Comparison of ENCODE assay signal across 9 cellular contexts in genomic region chr21:44914176-44914874, GRCh38. TPM values are rescaled to one million over a fixed set of nuclear protein-coding genes. Genes with fewer than 3 reads are reported as not detected.
DNase-seq lines count a peak whose midpoint lies in the region; ATAC-seq, FAIRE-seq and TF ChIP-seq lines count a peak whose summit lies in the region.
"Had no signal": no experiment of that assay in that cellular context is flagged by ENCODE, and none has a peak within 500 bp of the region (broad histone marks: within the 10 kb centered on the region; RNA-seq: fewer than 3 reads in every experiment).

No MANE protein-coding gene starts in this region.

- no peak for TF ChIP-seq POLR2A in gastrocnemius medialis (IDR thresholded peaks at IDR 0.05)

- H3K9me3 Mint-ChIP-seq in activated naive CD4-positive, alpha-beta T cell treated with anti-CD3 and anti-CD28 coated beads for 36 hours: no peaks in the 10 kb centered on the region

- peaks cover 8 to 11% of the 10 kb centered on the region in 2 donors for H3K4me1 ChIP-seq in gastrocnemius medialis

- no peak overlapping the region for H3K27ac ChIP-seq in gastrocnemius medialis

- intact Hi-C loops in activated naive CD4-positive, alpha-beta T cell treated with anti-CD3 and anti-CD28 coated beads for 36 hours (cut with micrococcal nuclease): loop anchor here (1.0 to 2.0 kb wide), 3 partner anchors 11 to 257 kb away; partner anchors contain the start of gene KRTAP12-3
- intact Hi-C loops in gastrocnemius medialis (cut with DNase I; ENCODE audit: low total_unique reads): no loop called here

- no peaks in the 10 kb centered on the region for H3K27me3 Mint-ChIP-seq in activated naive CD4-positive, alpha-beta T cell treated with anti-CD3 and anti-CD28 coated beads for 36 hours (ENCODE audit: low read depth)

- in situ Hi-C loops in gastrocnemius medialis (cut with MboI; ENCODE audit: low sequenced_read_pairs in 4 of 4): no loop called here

- H3K27me3 ChIP-seq in gastrocnemius medialis: peaks cover 0 to 12% (median 3%) of the 10 kb centered on the region in 3 donors

- peak; percentile 94 for FAIRE-seq in GM19239 (lab: Jason Lieb, UNC)
- no peak for FAIRE-seq in urothelium cell line (lab: Jason Lieb, UNC)

- CTCF ChIA-PET in activated naive CD4-positive, alpha-beta T cell treated with anti-CD3 and anti-CD28 coated beads for 36 hours (lab: Charles Lee): interaction anchor here (1.3 to 2.2 kb wide), 4 partner anchors 13 to 224 kb away, joined by 4 to 14 read pairs (median 8); no protein-coding TSS in a partner anchor

- H3K27ac Mint-ChIP-seq in activated naive CD4-positive, alpha-beta T cell treated with anti-CD3 and anti-CD28 coated beads for 36 hours: peak overlapping the region; percentile 95

- no peak overlapping the region for H3K4me3 ChIP-seq in gastrocnemius medialis

- peak; percentile 66 for DNase-seq in GM19239 (ENCODE audit: insufficient read length, low spot score)
- peak; percentile 77 to 85 for DNase-seq in NOMO-1 (lab: John Stamatoyannopoulos, UW; ENCODE audit: unreplicated experiment in 2 of 2)
- peak; percentile 82 for DNase-seq in activated naive CD4-positive, alpha-beta T cell treated with anti-CD3 and anti-CD28 coated beads for 36 hours
- peak; percentile 53 for DNase-seq in stimulated activated CD4-positive, alpha-beta T cell treated with anti-CD3 and anti-CD28 coated beads, Interleukin-4, amount 100 ng/mL, for 24 hours
- no peak for DNase-seq in gastrocnemius medialis
- DNase-seq in nucleus accumbens (lab: John Stamatoyannopoulos, UW): no peak
- no peak for DNase-seq in Ammon's horn (ENCODE audit: low spot score)
- DNase-seq in urothelium cell line (ENCODE audit: low spot score): no peak
- DNase-seq: anterior cingulate cortex had no signal

- H3K36me3 Mint-ChIP-seq in activated naive CD4-positive, alpha-beta T cell treated with anti-CD3 and anti-CD28 coated beads for 36 hours (ENCODE audit: low read depth): peaks cover 9% of the 10 kb centered on the region

- no peak for TF ChIP-seq CTCF in gastrocnemius medialis (IDR thresholded peaks at IDR 0.05 in 4 of 5, conservative IDR thresholded peaks at IDR 0.05 in 1 of 5)

- peaks cover 83% of the 10 kb centered on the region for H3K4me1 Mint-ChIP-seq in activated naive CD4-positive, alpha-beta T cell treated with anti-CD3 and anti-CD28 coated beads for 36 hours (ENCODE audit: low read depth)

- no peaks in the 10 kb centered on the region for H3K36me3 ChIP-seq in gastrocnemius medialis

- H3K4me3 Mint-ChIP-seq in activated naive CD4-positive, alpha-beta T cell treated with anti-CD3 and anti-CD28 coated beads for 36 hours: peak overlapping the region; percentile 77

- no peaks in the 10 kb centered on the region for H3K9me3 ChIP-seq in gastrocnemius medialis

- ATAC-seq in gastrocnemius medialis: no peak

RNA-seq across cellular contexts. Expression of gene ITGB2, which starts 6.4 kb away (rescaled TPM):
- total RNA-seq in activated naive CD4-positive, alpha-beta T cell treated with anti-CD3 and anti-CD28 coated beads for 36 hours: 100 to 1,000 TPM; 182 to 185 TPM
- total RNA-seq in gastrocnemius medialis: 10 to 100 TPM; 10.9 to 41.7 (median 27.4) TPM

RNA-seq across cellular contexts. Expression of gene SLX9, which starts 25.5 kb away (rescaled TPM):
- total RNA-seq in activated naive CD4-positive, alpha-beta T cell treated with anti-CD3 and anti-CD28 coated beads for 36 hours: 10 to 100 TPM; 61.8 to 63.4 TPM
- 10 to 100 TPM; 23.7 to 37.6 (median 25.8) TPM for total RNA-seq in gastrocnemius medialis

RNA-seq across cellular contexts. Expression of gene PTTG1IP, which starts 40.8 kb away (rescaled TPM):
- 10 to 100 TPM; 37.6 to 38.5 TPM for total RNA-seq in activated naive CD4-positive, alpha-beta T cell treated with anti-CD3 and anti-CD28 coated beads for 36 hours
- total RNA-seq in gastrocnemius medialis: 100 to 1,000 TPM; 116 to 217 (median 127) TPM

Comparison
In these comparisons a context has a peak if more than half of its experiments do, and no peak if none do; other contexts are left out.
1. DNase-seq: peak in GM19239 (single experiment), NOMO-1 (2 of 2), activated naive CD4-positive, alpha-beta T cell treated with anti-CD3 and anti-CD28 coated beads for 36 hours (single experiment) and stimulated activated CD4-positive, alpha-beta T cell treated with anti-CD3 and anti-CD28 coated beads, Interleukin-4, amount 100 ng/mL, for 24 hours (single experiment); none in gastrocnemius medialis (0 of 2), nucleus accumbens (0 of 56), Ammon's horn (single experiment) and urothelium cell line (single experiment).
2. RNA of gene ITGB2, which starts 6.4 kb away (total RNA-seq): 182 to 185 TPM in activated naive CD4-positive, alpha-beta T cell treated with anti-CD3 and anti-CD28 coated beads for 36 hours; 10.9 to 41.7 TPM in gastrocnemius medialis; every median in the first group is over 4 times any median in the second.